Comparison of ENCODE assay signal across 12 cellular contexts in the genomic region with DNA sequence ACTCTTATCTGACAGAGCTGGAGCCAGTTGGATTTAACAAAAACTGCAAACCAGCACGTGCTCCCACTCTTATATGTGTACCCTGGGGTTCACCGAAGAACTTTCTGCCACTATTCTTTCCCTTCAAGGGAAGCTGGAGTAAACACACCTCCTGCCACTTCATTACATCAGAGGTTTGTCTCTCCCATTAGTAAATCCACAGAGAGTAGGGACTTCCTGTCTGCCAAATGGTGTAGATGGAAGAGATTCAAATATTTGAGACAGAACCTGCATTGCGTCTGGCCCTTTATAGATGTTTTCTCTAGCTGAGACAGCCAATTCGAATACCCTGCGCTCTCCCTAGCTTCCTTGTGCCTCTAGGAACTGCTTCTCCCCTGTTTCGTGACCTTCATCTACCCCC. TPM values are rescaled to one million over a fixed set of nuclear protein-coding genes. Genes with fewer than 3 reads are reported as not detected.
DNase-seq lines count a peak whose midpoint lies in the region; ATAC-seq and TF ChIP-seq lines count a peak whose summit lies in the region.
"Had no signal": no experiment of that assay in that cellular context is flagged by ENCODE, and none has a peak within 500 bp of the region (broad histone marks: within the 10 kb centered on the region; RNA-seq: fewer than 3 reads in every experiment).

No MANE protein-coding gene starts in this region.

- DNase-seq in G401 (ENCODE audit: low spot score), result peak; percentile 8
- peak; percentile 12 for DNase-seq in NCI-H748 treated with DMSO at 0.1 percent for 48 hours (lab: John Stamatoyannopoulos, UW)
- peak; percentile 5 for DNase-seq in retina
- no peak for DNase-seq in stimulated activated naive CD8-positive, alpha-beta T cell treated with anti-CD3 and anti-CD28 coated beads, Interleukin-15, amount 100 ng/mL, for 72 hours
- DNase-seq in naive thymus-derived CD4-positive, alpha-beta T cell, result no peak
- DNase-seq: activated CD4-positive, CD25-positive, alpha-beta regulatory T cell; stomach had no signal

- peak overlapping the region in 3 of 4 donors; percentile 61 to 79 (median 73) for H3K27ac ChIP-seq in gastroesophageal sphincter
- H3K27ac ChIP-seq in naive thymus-derived CD4-positive, alpha-beta T cell (ENCODE audit: low read depth, low read length), result no peak overlapping the region

- H3K9me3 ChIP-seq in gastroesophageal sphincter, result no peaks in the 10 kb centered on the region
- no peaks in the 10 kb centered on the region for H3K9me3 ChIP-seq in naive thymus-derived CD4-positive, alpha-beta T cell (ENCODE audit: control insufficient read depth in 2 of 3, low read length in 3 of 3)
- H3K9me3 ChIP-seq: stomach had no signal

- in situ Hi-C loops in G401 (cut with HindIII; ENCODE audit: low sequenced_read_pairs), result no loop called here

- H3K9me3 Mint-ChIP-seq in stimulated activated naive CD8-positive, alpha-beta T cell treated with anti-CD3 and anti-CD28 coated beads, Interleukin-15, amount 100 ng/mL, for 72 hours, result no peaks in the 10 kb centered on the region
- peaks cover 0 to 8% (median 0%) of the 10 kb centered on the region in 11 donors for H3K9me3 Mint-ChIP-seq in naive thymus-derived CD4-positive, alpha-beta T cell
- H3K9me3 Mint-ChIP-seq: dendritic cell treated with granulocyte-macrophage colony-stimulating factor and Interleukin-4, amounts not matched to agents 40 ng/mL and 50 ng/mL, for 4 days had no signal

- POLR2A ChIA-PET in naive thymus-derived CD4-positive, alpha-beta T cell (lab: Charles Lee), result no interaction called here

- TF ChIP-seq CTCF in gastroesophageal sphincter (IDR thresholded peaks at IDR 0.05), result no peak

- no peak overlapping the region for H3K4me3 Mint-ChIP-seq in stimulated activated naive CD8-positive, alpha-beta T cell treated with anti-CD3 and anti-CD28 coated beads, Interleukin-15, amount 100 ng/mL, for 72 hours
- H3K4me3 Mint-ChIP-seq in naive thymus-derived CD4-positive, alpha-beta T cell, result no peak overlapping the region
- H3K4me3 Mint-ChIP-seq: CD14-positive monocyte; dendritic cell treated with granulocyte-macrophage colony-stimulating factor and Interleukin-4, amounts not matched to agents 40 ng/mL and 50 ng/mL, for 4 days had no signal

- H3K36me3 Mint-ChIP-seq in naive thymus-derived CD4-positive, alpha-beta T cell, result peaks cover 0 to 3% (median 0%) of the 10 kb centered on the region in 5 donors
- H3K36me3 Mint-ChIP-seq: CD14-positive monocyte had no signal

- intact Hi-C loops in naive thymus-derived CD4-positive, alpha-beta T cell (cut with micrococcal nuclease), result no loop called here

- no peaks in the 10 kb centered on the region for H3K4me1 Mint-ChIP-seq in stimulated activated naive CD8-positive, alpha-beta T cell treated with anti-CD3 and anti-CD28 coated beads, Interleukin-15, amount 100 ng/mL, for 72 hours
- peaks cover 0 to 6% (median 3%) of the 10 kb centered on the region in 7 donors for H3K4me1 Mint-ChIP-seq in naive thymus-derived CD4-positive, alpha-beta T cell
- H3K4me1 Mint-ChIP-seq: CD14-positive monocyte had no signal

- peaks cover 0 to 39% (median 6%) of the 10 kb centered on the region in 3 donors for H3K4me1 ChIP-seq in gastroesophageal sphincter
- no peaks in the 10 kb centered on the region for H3K4me1 ChIP-seq in naive thymus-derived CD4-positive, alpha-beta T cell (ENCODE audit: control insufficient read depth in 2 of 2, insufficient read depth in 2 of 2, low read length in 2 of 2)

- H3K4me3 ChIP-seq in gastroesophageal sphincter, result no peak overlapping the region
- no peak overlapping the region for H3K4me3 ChIP-seq in naive thymus-derived CD4-positive, alpha-beta T cell (ENCODE audit: low read length)
- H3K4me3 ChIP-seq: stomach had no signal

- no peak for TF ChIP-seq EP300 in gastroesophageal sphincter (IDR thresholded peaks at IDR 0.05)

- no peak overlapping the region for H3K27ac Mint-ChIP-seq in stimulated activated naive CD8-positive, alpha-beta T cell treated with anti-CD3 and anti-CD28 coated beads, Interleukin-15, amount 100 ng/mL, for 72 hours
- H3K27ac Mint-ChIP-seq in naive thymus-derived CD4-positive, alpha-beta T cell, result no peak overlapping the region
- H3K27ac Mint-ChIP-seq: dendritic cell treated with granulocyte-macrophage colony-stimulating factor and Interleukin-4, amounts not matched to agents 40 ng/mL and 50 ng/mL, for 4 days had no signal

- WGBS in gastroesophageal sphincter (ENCODE audit: low coverage in 1 of 2), 2 donors, result 19 to 40% methylated on average over 6 of the region's 6 CpGs

- ATAC-seq in gastroesophageal sphincter (no peak), GM21381 (IDR thresholded peaks at IDR 0.05; ENCODE audit: unreplicated experiment) (no peak), HG02678 (IDR thresholded peaks at IDR 0.05; ENCODE audit: unreplicated experiment) (no peak)
- no peak for ATAC-seq in stimulated activated naive CD8-positive, alpha-beta T cell treated with anti-CD3 and anti-CD28 coated beads, Interleukin-15, amount 100 ng/mL, for 72 hours
- no peak for ATAC-seq in naive thymus-derived CD4-positive, alpha-beta T cell

- no peaks in the 10 kb centered on the region for H3K27me3 ChIP-seq in gastroesophageal sphincter
- H3K27me3 ChIP-seq in naive thymus-derived CD4-positive, alpha-beta T cell (ENCODE audit: control insufficient read depth in 2 of 2, insufficient read depth in 2 of 2, low read length in 2 of 2), result no peaks in the 10 kb centered on the region
- H3K27me3 ChIP-seq: stomach had no signal

- CTCF ChIA-PET in naive thymus-derived CD4-positive, alpha-beta T cell (lab: Charles Lee), result no interaction called here

- no peaks in the 10 kb centered on the region for H3K27me3 Mint-ChIP-seq in stimulated activated naive CD8-positive, alpha-beta T cell treated with anti-CD3 and anti-CD28 coated beads, Interleukin-15, amount 100 ng/mL, for 72 hours
- H3K27me3 Mint-ChIP-seq in naive thymus-derived CD4-positive, alpha-beta T cell, result peaks cover 0 to 10% (median 0%) of the 10 kb centered on the region in 5 donors
- H3K27me3 Mint-ChIP-seq: dendritic cell treated with granulocyte-macrophage colony-stimulating factor and Interleukin-4, amounts not matched to agents 40 ng/mL and 50 ng/mL, for 4 days had no signal

- H3K36me3 ChIP-seq in gastroesophageal sphincter, result no peaks in the 10 kb centered on the region
- H3K36me3 ChIP-seq in naive thymus-derived CD4-positive, alpha-beta T cell (ENCODE audit: control insufficient read depth in 2 of 3, insufficient read depth in 3 of 3, low read length in 3 of 3), result no peaks in the 10 kb centered on the region
- H3K36me3 ChIP-seq: stomach had no signal

- TF ChIP-seq POLR2A in gastroesophageal sphincter (IDR thresholded peaks at IDR 0.05), result no peak

RNA-seq across cellular contexts. Expression of a gene that starts 29.1 kb away (rescaled TPM):
- total RNA-seq in G401 (2014; rRNA removed; shearing (Covaris generic)), result 13.4 and 18.7 TPM in 2 replicates
- total RNA-seq in gastroesophageal sphincter, result 10 to 100 TPM; 23.6 to 41.4 (median 38.6) TPM
- total RNA-seq in naive thymus-derived CD4-positive, alpha-beta T cell, result 10 to 100 TPM; 49.2 to 58.7 (median 57.5) TPM
- 10 to 100 TPM; 11.3 to 19.5 TPM for polyA plus RNA-seq in naive thymus-derived CD4-positive, alpha-beta T cell

Comparison
In these comparisons a context has a peak if more than half of its experiments do, and no peak if none do; other contexts are left out.
1. DNase-seq: peak in G401 (single experiment), NCI-H748 treated with DMSO at 0.1 percent for 48 hours (single experiment) and retina (single experiment); none in stimulated activated naive CD8-positive, alpha-beta T cell treated with anti-CD3 and anti-CD28 coated beads, Interleukin-15, amount 100 ng/mL, for 72 hours (0 of 2) and naive thymus-derived CD4-positive, alpha-beta T cell (0 of 9).